In genomic region chr2:182081602-182082260, GRCh38 we compare ENCODE assay signal across 24 cellular contexts.
DNase-seq lines count a peak whose midpoint lies in the region; ATAC-seq and TF ChIP-seq lines count a peak whose summit lies in the region.
"Had no signal": no experiment of that assay in that cellular context is flagged by ENCODE, and none has a peak within 500 bp of the region (broad histone marks: within the 10 kb centered on the region; RNA-seq: fewer than 3 reads in every experiment).

No MANE protein-coding gene starts in this region.

- H3K4me1 Mint-ChIP-seq in activated CD8-positive, alpha-beta T cell treated with anti-CD3 and anti-CD28 coated beads for 36 hours (ENCODE audit: low read depth) = no peaks in the 10 kb centered on the region
- H3K4me1 Mint-ChIP-seq: CD4-positive, alpha-beta memory T cell had no signal

- peaks cover 1% of the 10 kb centered on the region for H3K27me3 Mint-ChIP-seq in activated CD8-positive, alpha-beta T cell treated with anti-CD3 and anti-CD28 coated beads for 36 hours

- H3K27ac ChIP-seq in left ventricle myocardium inferior (replicated peaks) = no peak overlapping the region
- H3K27ac ChIP-seq: BLaER1, SJSA1 had no signal

- intact Hi-C loops in activated CD8-positive, alpha-beta T cell treated with anti-CD3 and anti-CD28 coated beads for 36 hours (cut with micrococcal nuclease) = no loop called here
- intact Hi-C loops in left ventricle myocardium inferior (cut with micrococcal nuclease) = no loop called here

- H3K36me3 Mint-ChIP-seq in activated CD8-positive, alpha-beta T cell treated with anti-CD3 and anti-CD28 coated beads for 36 hours (ENCODE audit: low read depth) = no peaks in the 10 kb centered on the region
- H3K36me3 Mint-ChIP-seq: CD4-positive, alpha-beta memory T cell had no signal

- H3K27me3 ChIP-seq in left ventricle myocardium inferior (ENCODE audit: low read depth) = no peaks in the 10 kb centered on the region
- H3K27me3 ChIP-seq: BLaER1, SJSA1 had no signal

- POLR2A ChIA-PET in activated CD8-positive, alpha-beta T cell treated with anti-CD3 and anti-CD28 coated beads for 36 hours (lab: Charles Lee) = no interaction called here

- no peak overlapping the region for H3K27ac Mint-ChIP-seq in activated CD8-positive, alpha-beta T cell treated with anti-CD3 and anti-CD28 coated beads for 36 hours
- H3K27ac Mint-ChIP-seq: CD4-positive, alpha-beta memory T cell had no signal

- H3K4me1 ChIP-seq in left ventricle myocardium inferior = peaks cover 8% of the 10 kb centered on the region
- H3K4me1 ChIP-seq: BLaER1, Caco-2 had no signal

- no peak for ATAC-seq in activated CD8-positive, alpha-beta T cell treated with anti-CD3 and anti-CD28 coated beads for 36 hours
- ATAC-seq: Right ventricle myocardium inferior had no signal

- peaks cover 3% of the 10 kb centered on the region for H3K9me3 ChIP-seq in left ventricle myocardium inferior (replicated peaks)
- H3K9me3 ChIP-seq: BLaER1, Caco-2, SJSA1 had no signal

- DNase-seq in DMS53 treated with DMSO at 0.1 percent for 48 hours (lab: John Stamatoyannopoulos, UW; ENCODE audit: unreplicated experiment) (peak; percentile 42), HT1080 (ENCODE audit: low read depth) (peak; percentile 30), NCI-H748 (lab: John Stamatoyannopoulos, UW; ENCODE audit: unreplicated experiment) (peak; percentile 72), occipital lobe (lab: John Stamatoyannopoulos, UW) (no peak), left ventricle myocardium inferior (no peak)
- no peak for DNase-seq in stimulated activated CD4-positive, alpha-beta T cell treated with anti-CD3 and anti-CD28 coated beads, Interleukin-4, amount 100 ng/mL, for 4 hours
- no peak for DNase-seq in activated CD8-positive, alpha-beta T cell treated with anti-CD3 and anti-CD28 coated beads for 36 hours
- DNase-seq: ACHN; Caco-2; CD4-positive, alpha-beta memory T cell; DMS 273 treated with DMSO at 0.1 percent for 48 hours; GF-D8; KBM-7; MM.1S; NCI-H1048; NCI-H1417 treated with DMSO at 0.1 percent for 48 hours; NCI-H1930; NCI-H446; NCI-H69; NK-92 treated with Interleukin-12 subunit alpha and Interleukin-12 subunit beta, amount 100 ng/mL, for 24 hours; T-helper 1 cell had no signal

- H3K9me3 Mint-ChIP-seq in activated CD8-positive, alpha-beta T cell treated with anti-CD3 and anti-CD28 coated beads for 36 hours = no peaks in the 10 kb centered on the region
- H3K9me3 Mint-ChIP-seq: CD4-positive, alpha-beta memory T cell had no signal

- H3K4me3 ChIP-seq in left ventricle myocardium inferior = no peak overlapping the region
- H3K4me3 ChIP-seq: BLaER1, SJSA1 had no signal

- H3K4me3 Mint-ChIP-seq in activated CD8-positive, alpha-beta T cell treated with anti-CD3 and anti-CD28 coated beads for 36 hours = no peak overlapping the region
- H3K4me3 Mint-ChIP-seq: CD4-positive, alpha-beta memory T cell had no signal

- no peak for TF ChIP-seq CTCF in activated CD8-positive, alpha-beta T cell treated with anti-CD3 and anti-CD28 coated beads for 36 hours (IDR thresholded peaks at IDR 0.05)
- no peak for TF ChIP-seq CTCF in left ventricle myocardium inferior (IDR thresholded peaks at IDR 0.05; ENCODE audit: borderline replicate concordance)

- CTCF ChIA-PET in activated CD8-positive, alpha-beta T cell treated with anti-CD3 and anti-CD28 coated beads for 36 hours (lab: Charles Lee) = interaction anchor here (1.3 kb wide), 1 partner anchor 127 kb away, joined by 5 read pairs; no protein-coding TSS in a partner anchor

- H3K36me3 ChIP-seq in left ventricle myocardium inferior = no peaks in the 10 kb centered on the region
- H3K36me3 ChIP-seq: BLaER1, SJSA1 had no signal

Comparison
In these comparisons a context has a peak if more than half of its experiments do, and no peak if none do; other contexts are left out.
1. DNase-seq: peak in DMS53 treated with DMSO at 0.1 percent for 48 hours (single experiment), HT1080 (single experiment) and NCI-H748 (single experiment); none in stimulated activated CD4-positive, alpha-beta T cell treated with anti-CD3 and anti-CD28 coated beads, Interleukin-4, amount 100 ng/mL, for 4 hours (0 of 2), occipital lobe (single experiment), activated CD8-positive, alpha-beta T cell treated with anti-CD3 and anti-CD28 coated beads for 36 hours (single experiment) and left ventricle myocardium inferior (single experiment).